In genomic region chr13:114309086-114309485, GRCh38 we compare ENCODE assay signal across 15 cellular contexts. TPM values are rescaled to one million over a fixed set of nuclear protein-coding genes. Genes with fewer than 3 reads are reported as not detected.
DNase-seq lines count a peak whose midpoint lies in the region; ATAC-seq and TF ChIP-seq lines count a peak whose summit lies in the region.
"Had no signal": no experiment of that assay in that cellular context is flagged by ENCODE, and none has a peak within 500 bp of the region (broad histone marks: within the 10 kb centered on the region; RNA-seq: fewer than 3 reads in every experiment).

No MANE protein-coding gene starts in this region.

- no peaks in the 10 kb centered on the region for H3K9me3 ChIP-seq in OCI-LY1 (ENCODE audit: low read length)
- H3K9me3 ChIP-seq: BLaER1 had no signal

- H3K9me2 ChIP-seq in OCI-LY1 (ENCODE audit: low read depth, low read length), result no peaks in the 10 kb centered on the region

- H3K27ac ChIP-seq in OCI-LY1 (ENCODE audit: low read depth, low read length, poor library complexity, severe bottlenecking), result peak overlapping the region; percentile 93
- H3K27ac ChIP-seq: 22Rv1, BLaER1, GM23248 had no signal

- no peaks in the 10 kb centered on the region for H3K9me3 Mint-ChIP-seq in activated naive CD4-positive, alpha-beta T cell treated with anti-CD3 and anti-CD28 coated beads, Interleukin-2, amount 50 U/mL, for 24 hours
- no peaks in the 10 kb centered on the region for H3K9me3 Mint-ChIP-seq in activated naive CD4-positive, alpha-beta T cell treated with anti-CD3 and anti-CD28 coated beads, Interleukin-2, amount 50 U/mL, for 72 hours
- H3K9me3 Mint-ChIP-seq in glutamatergic neuron (ENCODE audit: unreplicated experiment), result peaks cover 1% of the 10 kb centered on the region
- no peaks in the 10 kb centered on the region for H3K9me3 Mint-ChIP-seq in activated CD4-positive, alpha-beta memory T cell treated with anti-CD3 and anti-CD28 coated beads, Interleukin-2, amount 10 ng/mL, durations not matched to agents 7 days and 5 days
- H3K9me3 Mint-ChIP-seq: CD14-positive monocyte; CD4-positive, alpha-beta memory T cell had no signal

- ATAC-seq in activated naive CD4-positive, alpha-beta T cell treated with anti-CD3 and anti-CD28 coated beads, Interleukin-2, amount 50 U/mL, for 72 hours, result no peak
- ATAC-seq in HG03175 (IDR thresholded peaks at IDR 0.05; ENCODE audit: unreplicated experiment), result no peak

- H3K36me3 Mint-ChIP-seq in activated naive CD4-positive, alpha-beta T cell treated with anti-CD3 and anti-CD28 coated beads, Interleukin-2, amount 50 U/mL, for 24 hours, result peaks cover 3% of the 10 kb centered on the region
- H3K36me3 Mint-ChIP-seq in activated naive CD4-positive, alpha-beta T cell treated with anti-CD3 and anti-CD28 coated beads, Interleukin-2, amount 50 U/mL, for 72 hours, result peaks cover 0 to 12% of the 10 kb centered on the region in 2 donors
- no peaks in the 10 kb centered on the region for H3K36me3 Mint-ChIP-seq in glutamatergic neuron (ENCODE audit: unreplicated experiment)
- peaks cover 15% of the 10 kb centered on the region for H3K36me3 Mint-ChIP-seq in activated CD4-positive, alpha-beta memory T cell treated with anti-CD3 and anti-CD28 coated beads, Interleukin-2, amount 10 ng/mL, durations not matched to agents 7 days and 5 days (ENCODE audit: low read depth)

- peaks cover 50% of the 10 kb centered on the region for H3K4me1 ChIP-seq in OCI-LY1 (ENCODE audit: insufficient read depth, low read length, severe bottlenecking)

- H3K27me3 ChIP-seq in OCI-LY1 (ENCODE audit: insufficient read depth, low read length), result no peaks in the 10 kb centered on the region
- H3K27me3 ChIP-seq: BLaER1 had no signal

- no peaks in the 10 kb centered on the region for H4K20me1 ChIP-seq in OCI-LY1 (ENCODE audit: insufficient read depth, low read length)
- H4K20me1 ChIP-seq: BLaER1 had no signal

- POLR2A ChIA-PET in activated CD4-positive, alpha-beta memory T cell treated with anti-CD3 and anti-CD28 coated beads, Interleukin-2, amount 10 ng/mL, durations not matched to agents 7 days and 5 days (lab: Charles Lee), result interaction anchor here (0.6 kb wide), 1 partner anchor 71 kb away, joined by 3 read pairs; no protein-coding TSS in a partner anchor

- H3K79me2 ChIP-seq in OCI-LY1 (ENCODE audit: insufficient read depth, low read length), result peaks cover 7% of the 10 kb centered on the region

- no peak for TF ChIP-seq CTCF in OCI-LY1 (IDR thresholded peaks at IDR 0.05; ENCODE audit: low read length)
- TF ChIP-seq CTCF in glutamatergic neuron (IDR thresholded peaks at IDR 0.05; ENCODE audit: partially characterized antibody, unreplicated experiment), result no peak

- peaks cover 14% of the 10 kb centered on the region for H3K4me1 Mint-ChIP-seq in activated naive CD4-positive, alpha-beta T cell treated with anti-CD3 and anti-CD28 coated beads, Interleukin-2, amount 50 U/mL, for 24 hours
- H3K4me1 Mint-ChIP-seq in glutamatergic neuron (ENCODE audit: low read depth, unreplicated experiment), result peaks cover 14% of the 10 kb centered on the region
- peaks cover 14% of the 10 kb centered on the region for H3K4me1 Mint-ChIP-seq in activated CD4-positive, alpha-beta memory T cell treated with anti-CD3 and anti-CD28 coated beads, Interleukin-2, amount 10 ng/mL, durations not matched to agents 7 days and 5 days

- CTCF ChIA-PET in activated CD4-positive, alpha-beta memory T cell treated with anti-CD3 and anti-CD28 coated beads, Interleukin-2, amount 10 ng/mL, durations not matched to agents 7 days and 5 days (lab: Charles Lee), result no interaction called here

- no peak overlapping the region for H3K4me3 ChIP-seq in OCI-LY1 (ENCODE audit: low read depth, low read length, poor library complexity, severe bottlenecking)
- H3K4me3 ChIP-seq: BLaER1, GM23248 had no signal

- no peak for DNase-seq in activated naive CD4-positive, alpha-beta T cell treated with anti-CD3 and anti-CD28 coated beads, Interleukin-2, amount 50 U/mL, for 72 hours (ENCODE audit: low spot score in 2 of 2)
- DNase-seq in glutamatergic neuron (no peak), NCI-H2107 treated with DMSO at 0.1 percent for 48 hours (lab: John Stamatoyannopoulos, UW; ENCODE audit: unreplicated experiment) (no peak)
- no peak for DNase-seq in activated CD4-positive, alpha-beta memory T cell treated with anti-CD3 and anti-CD28 coated beads, Interleukin-2, amount 10 ng/mL, durations not matched to agents 7 days and 5 days
- DNase-seq: CD4-positive, alpha-beta memory T cell; DMS153; GDM1; GM23248; HCEC 1CT had no signal

- H3K27ac Mint-ChIP-seq in activated naive CD4-positive, alpha-beta T cell treated with anti-CD3 and anti-CD28 coated beads, Interleukin-2, amount 50 U/mL, for 24 hours, result peak overlapping the region; percentile 17
- no peak overlapping the region for H3K27ac Mint-ChIP-seq in activated naive CD4-positive, alpha-beta T cell treated with anti-CD3 and anti-CD28 coated beads, Interleukin-2, amount 50 U/mL, for 72 hours
- H3K27ac Mint-ChIP-seq in glutamatergic neuron (ENCODE audit: unreplicated experiment), result peak overlapping the region; percentile 91
- no peak overlapping the region for H3K27ac Mint-ChIP-seq in activated CD4-positive, alpha-beta memory T cell treated with anti-CD3 and anti-CD28 coated beads, Interleukin-2, amount 10 ng/mL, durations not matched to agents 7 days and 5 days
- H3K27ac Mint-ChIP-seq: CD14-positive monocyte; CD4-positive, alpha-beta memory T cell had no signal

- no peak overlapping the region for H3K4me3 Mint-ChIP-seq in activated naive CD4-positive, alpha-beta T cell treated with anti-CD3 and anti-CD28 coated beads, Interleukin-2, amount 50 U/mL, for 24 hours
- no peak overlapping the region for H3K4me3 Mint-ChIP-seq in glutamatergic neuron (ENCODE audit: unreplicated experiment)
- H3K4me3 Mint-ChIP-seq in activated CD4-positive, alpha-beta memory T cell treated with anti-CD3 and anti-CD28 coated beads, Interleukin-2, amount 10 ng/mL, durations not matched to agents 7 days and 5 days, result no peak overlapping the region
- H3K4me3 Mint-ChIP-seq: CD14-positive monocyte; CD4-positive, alpha-beta memory T cell had no signal

- H3K27me3 Mint-ChIP-seq in activated naive CD4-positive, alpha-beta T cell treated with anti-CD3 and anti-CD28 coated beads, Interleukin-2, amount 50 U/mL, for 24 hours, result no peaks in the 10 kb centered on the region
- peaks cover 7% of the 10 kb centered on the region for H3K27me3 Mint-ChIP-seq in glutamatergic neuron (ENCODE audit: unreplicated experiment)
- no peaks in the 10 kb centered on the region for H3K27me3 Mint-ChIP-seq in activated CD4-positive, alpha-beta memory T cell treated with anti-CD3 and anti-CD28 coated beads, Interleukin-2, amount 10 ng/mL, durations not matched to agents 7 days and 5 days
- H3K27me3 Mint-ChIP-seq: CD4-positive, alpha-beta memory T cell had no signal

- H3K4me2 ChIP-seq in OCI-LY1 (ENCODE audit: low read length), result no peak overlapping the region
- H3K4me2 ChIP-seq: BLaER1 had no signal

- H2AFZ ChIP-seq in OCI-LY1 (ENCODE audit: low read length), result no peak overlapping the region
- H2AFZ ChIP-seq: GM23248 had no signal

- no peak overlapping the region for H3K9ac ChIP-seq in OCI-LY1 (ENCODE audit: low read length)
- H3K9ac ChIP-seq: BLaER1, GM23248 had no signal

- H3K36me3 ChIP-seq in OCI-LY1 (ENCODE audit: insufficient read depth, low read length), result peaks cover 26% of the 10 kb centered on the region

- peaks cover 8% of the 10 kb centered on the region; the same call in 1 of the 2 replicates for H3F3A ChIP-seq in OCI-LY1 (ENCODE audit: insufficient read depth, low read length)

RNA-seq across cellular contexts. Expression of gene CHAMP1, which starts 5.2 kb away (rescaled TPM):
- total RNA-seq in activated naive CD4-positive, alpha-beta T cell treated with anti-CD3 and anti-CD28 coated beads, Interleukin-2, amount 50 U/mL, for 72 hours, result 10 to 100 TPM; 29.2 to 40.5 TPM
- 29.5 TPM for total RNA-seq in glutamatergic neuron (ENCODE audit: unreplicated experiment)
- 10 to 100 TPM; 30.6 to 32.8 TPM for total RNA-seq in activated CD4-positive, alpha-beta memory T cell treated with anti-CD3 and anti-CD28 coated beads, Interleukin-2, amount 10 ng/mL, durations not matched to agents 7 days and 5 days

RNA-seq across cellular contexts. Expression of gene UPF3A, which starts 27.7 kb away (rescaled TPM):
- 10 to 100 TPM; 42.2 to 76.8 TPM for total RNA-seq in activated naive CD4-positive, alpha-beta T cell treated with anti-CD3 and anti-CD28 coated beads, Interleukin-2, amount 50 U/mL, for 72 hours
- 108 TPM for total RNA-seq in glutamatergic neuron (ENCODE audit: unreplicated experiment)
- 10 to 100 TPM; 46.2 to 52.8 TPM for total RNA-seq in activated CD4-positive, alpha-beta memory T cell treated with anti-CD3 and anti-CD28 coated beads, Interleukin-2, amount 10 ng/mL, durations not matched to agents 7 days and 5 days

Comparison
In these comparisons a context has a peak if more than half of its experiments do, and no peak if none do; other contexts are left out.
1. H3K27ac Mint-ChIP-seq: peak in activated naive CD4-positive, alpha-beta T cell treated with anti-CD3 and anti-CD28 coated beads, Interleukin-2, amount 50 U/mL, for 24 hours (single experiment) and glutamatergic neuron (single experiment); none in activated naive CD4-positive, alpha-beta T cell treated with anti-CD3 and anti-CD28 coated beads, Interleukin-2, amount 50 U/mL, for 72 hours (0 of 2) and activated CD4-positive, alpha-beta memory T cell treated with anti-CD3 and anti-CD28 coated beads, Interleukin-2, amount 10 ng/mL, durations not matched to agents 7 days and 5 days (single experiment).